ENCODE assay signal across 8 cellular contexts in genomic region chr16:25031441-25032307, GRCh38. TPM values are rescaled to one million over a fixed set of nuclear protein-coding genes. Genes with fewer than 3 reads are reported as not detected.
A peak's percentile ranks its signal among the peaks of the same experiment; 100 is the strongest.
DNase-seq lines count a peak whose midpoint lies in the region; ATAC-seq lines count a peak whose summit lies in the region.

No MANE protein-coding gene starts in this region.

- H3K27me3 Mint-ChIP-seq in activated CD4-positive, alpha-beta T cell treated with anti-CD3 and anti-CD28 coated beads for 36 hours: no peaks in the 10 kb centered on the region

- no peaks in the 10 kb centered on the region for H3K36me3 Mint-ChIP-seq in activated CD4-positive, alpha-beta T cell treated with anti-CD3 and anti-CD28 coated beads for 36 hours (ENCODE audit: low read depth)

- intact Hi-C loops in activated CD4-positive, alpha-beta T cell treated with anti-CD3 and anti-CD28 coated beads for 36 hours (cut with DNase I, micrococcal nuclease): loop anchor here (1.0 to 5.0 kb wide), 9 partner anchors 12 to 1474 kb away; partner anchors contain the start of genes ARHGAP17 (in 2 of the 2), LCMT1 (in 2 of the 2), EARS2 (in 1 of the 2) and RBBP6 (in 1 of the 2)

- ATAC-seq in HG03439 (IDR thresholded peaks at IDR 0.05; ENCODE audit: unreplicated experiment): peak; percentile 92
- peak; percentile 97 for ATAC-seq in activated CD4-positive, alpha-beta T cell treated with anti-CD3 and anti-CD28 coated beads for 36 hours

- H3K27ac Mint-ChIP-seq in activated CD4-positive, alpha-beta T cell treated with anti-CD3 and anti-CD28 coated beads for 36 hours: peak overlapping the region; percentile 100

- CTCF ChIA-PET in activated CD4-positive, alpha-beta T cell treated with anti-CD3 and anti-CD28 coated beads for 36 hours (lab: Charles Lee): interaction anchor here (0.6 to 4.4 kb wide), 3 partner anchors 15 to 66 kb away, joined by 3 to 17 read pairs (median 4); partner anchors contain the start of gene ARHGAP17

- H3K27ac ChIP-seq in cingulate gyrus (ENCODE audit: low read depth, low read length): peak overlapping the region; percentile 86

- H3K4me3 Mint-ChIP-seq in activated CD4-positive, alpha-beta T cell treated with anti-CD3 and anti-CD28 coated beads for 36 hours: peak overlapping the region; percentile 75

- peak; percentile 96 for DNase-seq in Ammon's horn (ENCODE audit: low spot score)
- DNase-seq in GM19238 (ENCODE audit: insufficient read length, low spot score): peak; percentile 86
- DNase-seq in NCI-H510A (lab: John Stamatoyannopoulos, UW): peak; percentile 95
- DNase-seq in activated CD4-positive, alpha-beta T cell treated with anti-CD3 and anti-CD28 coated beads for 36 hours: peak; percentile 93
- DNase-seq in kidney tubule cell (ENCODE audit: low spot score): peak; percentile 97
- DNase-seq in stimulated activated CD4-positive, alpha-beta T cell treated with anti-CD3 and anti-CD28 coated beads, Interleukin-1b, Interleukin-23, amount 100 ng/mL, for 1 hour (ENCODE audit: low read depth in 2 of 2): peak; percentile 72 to 78

- H3K4me1 Mint-ChIP-seq in activated CD4-positive, alpha-beta T cell treated with anti-CD3 and anti-CD28 coated beads for 36 hours: peaks cover 46% of the 10 kb centered on the region

- no peaks in the 10 kb centered on the region for H3K9me3 Mint-ChIP-seq in activated CD4-positive, alpha-beta T cell treated with anti-CD3 and anti-CD28 coated beads for 36 hours (ENCODE audit: low read depth)

- POLR2A ChIA-PET in activated CD4-positive, alpha-beta T cell treated with anti-CD3 and anti-CD28 coated beads for 36 hours (lab: Charles Lee): interaction anchor here (0.6 kb wide), 2 partner anchors 297 to 491 kb away, joined by 3 read pairs; no protein-coding TSS in a partner anchor

RNA-seq across cellular contexts. Expression of gene ARHGAP17, which starts 16.5 kb away (rescaled TPM):
- total RNA-seq in activated CD4-positive, alpha-beta T cell treated with anti-CD3 and anti-CD28 coated beads for 36 hours: 10 to 100 TPM; 55.1 to 60.4 TPM

Comparison
In these comparisons a context has a peak if more than half of its experiments do, and no peak if none do; other contexts are left out.
1. Peak in every context shown above with its lines: DNase-seq, ATAC-seq and H3K27ac ChIP-seq.